24 cellular contexts compared by ENCODE assay signal in genomic region chr4:8213121-8213520, GRCh38. TPM values are rescaled to one million over a fixed set of nuclear protein-coding genes. Genes with fewer than 3 reads are reported as not detected.
"Had no signal": no experiment of that assay in that cellular context is flagged by ENCODE, and none has a peak within 500 bp of the region (broad histone marks: within the 10 kb centered on the region; RNA-seq: fewer than 3 reads in every experiment).

No MANE protein-coding gene starts in this region.

- ATAC-seq: K562 had no signal

- H3K27me3 Mint-ChIP-seq: IgD-negative memory B cell had no signal

- H3K4me3 ChIP-seq: K562 had no signal

- FAIRE-seq: K562, RCC 7860 had no signal

- H3K4me1 Mint-ChIP-seq: IgD-negative memory B cell had no signal

- H3K9me2 ChIP-seq: SK-N-SH had no signal

- DNase-seq: Kasumi-1, MM.1S, NCI-H1092 treated with DMSO at 0.1 percent for 48 hours, NCI-H1436, NCI-H187, NCI-H2029, NCI-H2081 treated with DMSO at 0.1 percent for 48 hours, NCI-H2171, NCI-H226, NCI-H446, NCI-H510A, NCI-H524 treated with DMSO at 0.1 percent for 48 hours, NCI-H69, NCI-H774, RPMI8226, SHP77, SK-N-SH, SW 1271 had no signal

- H3K4me3 Mint-ChIP-seq: IgD-negative memory B cell had no signal

- H3K9ac ChIP-seq: KMS-11, SK-N-SH had no signal

- H3K27ac Mint-ChIP-seq: IgD-negative memory B cell had no signal

- H3K27ac ChIP-seq: KMS-11 had no signal

- H3K4me2 ChIP-seq: KMS-11, SK-N-SH had no signal

- H3K9me3 Mint-ChIP-seq: IgD-negative memory B cell had no signal

- H3K36me3 Mint-ChIP-seq: IgD-negative memory B cell had no signal

- H3K9me3 ChIP-seq: SK-N-SH had no signal

RNA-seq across cellular contexts. Expression of gene ABLIM2, which starts 54.5 kb away (rescaled TPM):
- total RNA-seq: K562, M059J had no signal
- polyA plus RNA-seq: K562 had no signal

RNA-seq across cellular contexts. Expression of gene HTRA3, which starts 56.4 kb away (rescaled TPM):
- total RNA-seq: K562, SK-MEL-5 had no signal
- polyA plus RNA-seq: IgD-negative memory B cell had no signal
